Comparison of ENCODE assay signal across 1 cellular context in genomic region chr2:179263015-179263414, GRCh38.
TF ChIP-seq lines count a peak whose summit lies in the region.

No MANE protein-coding gene starts in this region.

TF ChIP-seq in WTC11, 78 proteins besides CTCF, POLR2A, EP300 and RAD21 (continued from another document):
- TF ChIP-seq ZNF138 (CRISPR knock-in tag; conservative IDR thresholded peaks at IDR 0.05), result no peak
- no peak for TF ChIP-seq TEAD4 (CRISPR knock-in tag; IDR thresholded peaks at IDR 0.05)
- TF ChIP-seq NR3C1 (CRISPR knock-in tag; conservative IDR thresholded peaks at IDR 0.05; ENCODE audit: low read depth), result no peak
- TF ChIP-seq PRDM15 (CRISPR knock-in tag; IDR thresholded peaks at IDR 0.05), result no peak
- TF ChIP-seq MXD4 (CRISPR knock-in tag; IDR thresholded peaks at IDR 0.05; ENCODE audit: borderline replicate concordance), result no peak
- TF ChIP-seq ZSCAN18 (CRISPR knock-in tag; IDR thresholded peaks at IDR 0.05), result no peak
- no peak for TF ChIP-seq ZNF219 (CRISPR knock-in tag; IDR thresholded peaks at IDR 0.05; ENCODE audit: borderline replicate concordance)
- no peak for TF ChIP-seq ZNF263 (CRISPR knock-in tag; IDR thresholded peaks at IDR 0.05; ENCODE audit: low read depth)
- no peak for TF ChIP-seq TCF7 (CRISPR knock-in tag; IDR thresholded peaks at IDR 0.05; ENCODE audit: low read depth)
- no peak for TF ChIP-seq ETV6 (CRISPR knock-in tag; IDR thresholded peaks at IDR 0.05)
- TF ChIP-seq CREM (CRISPR knock-in tag; IDR thresholded peaks at IDR 0.05), result no peak
- no peak for TF ChIP-seq ZNF512 (CRISPR knock-in tag; IDR thresholded peaks at IDR 0.05; ENCODE audit: borderline replicate concordance)
